Comparison of ENCODE assay signal across 26 cellular contexts in the genomic region with DNA sequence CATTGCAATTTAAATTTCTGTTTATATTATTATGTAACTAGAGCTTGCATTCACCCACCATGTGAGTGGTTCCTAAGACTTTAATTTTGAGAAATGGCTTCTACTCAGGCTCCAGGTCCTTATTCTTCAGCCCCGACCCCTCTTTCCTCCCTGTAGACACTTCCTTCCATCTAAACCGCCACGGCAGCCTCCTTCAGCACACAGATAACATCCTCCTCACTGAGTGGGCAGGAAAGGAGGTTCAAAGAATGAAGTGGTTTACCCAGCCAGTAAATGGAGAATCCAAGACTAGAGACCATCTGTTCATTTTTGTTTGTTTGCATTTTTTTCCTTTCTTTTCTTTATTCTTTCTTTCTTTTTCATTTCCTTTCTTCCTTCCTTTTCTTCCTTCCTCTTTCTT. TPM values are rescaled to one million over a fixed set of nuclear protein-coding genes. Genes with fewer than 3 reads are reported as not detected.
DNase-seq lines count a peak whose midpoint lies in the region; ATAC-seq and TF ChIP-seq lines count a peak whose summit lies in the region.
"Had no signal": no experiment of that assay in that cellular context is flagged by ENCODE, and none has a peak within 500 bp of the region (broad histone marks: within the 10 kb centered on the region; RNA-seq: fewer than 3 reads in every experiment).

No MANE protein-coding gene starts in this region.

- no peaks in the 10 kb centered on the region for H4K20me1 ChIP-seq in DND-41 (ENCODE audit: insufficient read depth, low read length)

- intact Hi-C loops in posterior cingulate gyrus (cut with DNase I): no loop called here

- H3K79me2 ChIP-seq in DND-41 (ENCODE audit: insufficient read depth, low read length): no peaks in the 10 kb centered on the region

- POLR2A ChIA-PET in naive thymus-derived CD8-positive, alpha-beta T cell (lab: Charles Lee): no interaction called here

- H3K27me3 Mint-ChIP-seq in activated T-cell treated with anti-CD3 and anti-CD28 coated beads, Interleukin-2, amount 50 U/mL, for 72 hours (ENCODE audit: low read depth): no peaks in the 10 kb centered on the region
- H3K27me3 Mint-ChIP-seq in naive thymus-derived CD8-positive, alpha-beta T cell: no peaks in the 10 kb centered on the region

- no peaks in the 10 kb centered on the region for H3K36me3 ChIP-seq in DND-41 (ENCODE audit: insufficient read depth, low read length)
- H3K36me3 ChIP-seq: MG63, SJSA1 had no signal

- no peak for ATAC-seq in activated T-cell treated with anti-CD3 and anti-CD28 coated beads, Interleukin-2, amount 50 U/mL, for 72 hours (replicated peaks in 1 of 2)
- ATAC-seq in DND-41 (ENCODE audit: insufficient read depth, low read depth): peak; percentile 89
- ATAC-seq in naive thymus-derived CD8-positive, alpha-beta T cell: peak; percentile 30 to 63
- ATAC-seq: A549 had no signal

- H3K9me3 Mint-ChIP-seq in activated T-cell treated with anti-CD3 and anti-CD28 coated beads, Interleukin-2, amount 50 U/mL, for 72 hours: peaks cover 0 to 3% of the 10 kb centered on the region in 2 donors
- peaks cover 0 to 9% (median 0%) of the 10 kb centered on the region in 9 donors for H3K9me3 Mint-ChIP-seq in naive thymus-derived CD8-positive, alpha-beta T cell
- H3K9me3 Mint-ChIP-seq: CD8-positive, alpha-beta memory T cell had no signal

- no peak for TF ChIP-seq CTCF in DND-41 (IDR thresholded peaks at IDR 0.05; ENCODE audit: borderline replicate concordance, extremely low read depth, low read length, poor library complexity, severe bottlenecking)

- H3K4me1 ChIP-seq in DND-41 (ENCODE audit: insufficient read depth, low read length): peaks cover 11% of the 10 kb centered on the region
- H3K4me1 ChIP-seq: A549, SJSA1 had no signal

- H3K27ac Mint-ChIP-seq in activated T-cell treated with anti-CD3 and anti-CD28 coated beads, Interleukin-2, amount 50 U/mL, for 72 hours: peak overlapping the region; percentile 13
- H3K27ac Mint-ChIP-seq in naive thymus-derived CD8-positive, alpha-beta T cell: peak overlapping the region in 2 of 10 donors; percentile 9 to 52
- H3K27ac Mint-ChIP-seq: CD14-positive monocyte; CD8-positive, alpha-beta memory T cell had no signal

- H3K27ac ChIP-seq in DND-41 (ENCODE audit: low read length): no peak overlapping the region
- H3K27ac ChIP-seq: A549, HL-60, PC-9, SJSA1 had no signal

- H3K36me3 Mint-ChIP-seq in activated T-cell treated with anti-CD3 and anti-CD28 coated beads, Interleukin-2, amount 50 U/mL, for 72 hours (ENCODE audit: insufficient read depth in 2 of 2): peaks cover 0 to 2% of the 10 kb centered on the region in 2 donors
- no peaks in the 10 kb centered on the region for H3K36me3 Mint-ChIP-seq in naive thymus-derived CD8-positive, alpha-beta T cell
- H3K36me3 Mint-ChIP-seq: CD14-positive monocyte; CD8-positive, alpha-beta memory T cell had no signal

- no peak overlapping the region for H3K9ac ChIP-seq in DND-41 (ENCODE audit: low read depth, low read length)

- DNase-seq in activated T-cell treated with anti-CD3 and anti-CD28 coated beads, Interleukin-2, amount 50 U/mL, for 72 hours: no peak
- DNase-seq in activated T-cell treated with anti-CD3 and anti-CD28 coated beads for 4 hours: no peak
- DNase-seq in DND-41: peak; percentile 42
- DNase-seq in KG1 (lab: John Stamatoyannopoulos, UW): peak; percentile 1
- peak in 2 of 10 donors; percentile 11 to 12 for DNase-seq in naive thymus-derived CD8-positive, alpha-beta T cell
- no peak for DNase-seq in hippocampal formation (lab: John Stamatoyannopoulos, UW)
- DNase-seq in posterior cingulate gyrus: no peak
- DNase-seq: AML-193; CD8-positive, alpha-beta memory T cell; DMS153; HCEC 1CT; MG63; NCI-H1105 treated with DMSO at 0.1 percent for 48 hours; NCI-H146; NCI-H1930; NCI-H2107; NCI-H446 treated with DMSO at 0.1 percent for 48 hours; NCI-H526; NCI-H82; PC-9; Right ventricle myocardium superior; RPMI8226 had no signal

- no peak overlapping the region for H3K4me3 ChIP-seq in DND-41 (ENCODE audit: low read depth in 1 of 2, low read length in 2 of 2)
- H3K4me3 ChIP-seq: A549, MG63, PC-9, SJSA1 had no signal

- H2AFZ ChIP-seq in DND-41 (ENCODE audit: low read depth, low read length): peak overlapping the region; percentile 8; the same call in 1 of the 2 replicates
- H2AFZ ChIP-seq: PC-9 had no signal

- H3K4me2 ChIP-seq in DND-41 (ENCODE audit: insufficient read depth, low read length): peak overlapping the region; percentile 0; the same call in 1 of the 2 replicates
- H3K4me2 ChIP-seq: A549, PC-9 had no signal

- H3K9me3 ChIP-seq in DND-41 (ENCODE audit: insufficient read depth, low read length, severe bottlenecking): no peaks in the 10 kb centered on the region
- H3K9me3 ChIP-seq: A549, MG63, SJSA1 had no signal

- peak overlapping the region; percentile 1 to 5 for H3K4me3 Mint-ChIP-seq in activated T-cell treated with anti-CD3 and anti-CD28 coated beads, Interleukin-2, amount 50 U/mL, for 72 hours
- H3K4me3 Mint-ChIP-seq in naive thymus-derived CD8-positive, alpha-beta T cell: peak overlapping the region in 1 of 10 donors; percentile 15
- H3K4me3 Mint-ChIP-seq: CD14-positive monocyte; CD8-positive, alpha-beta memory T cell had no signal

- peaks cover 14% of the 10 kb centered on the region for H3K4me1 Mint-ChIP-seq in activated T-cell treated with anti-CD3 and anti-CD28 coated beads, Interleukin-2, amount 50 U/mL, for 72 hours (ENCODE audit: low read depth)
- H3K4me1 Mint-ChIP-seq in naive thymus-derived CD8-positive, alpha-beta T cell: peaks cover 5 to 11% (median 8%) of the 10 kb centered on the region in 4 donors

- no peaks in the 10 kb centered on the region for H3K27me3 ChIP-seq in DND-41 (ENCODE audit: insufficient read depth, low read length, poor library complexity)
- H3K27me3 ChIP-seq: MG63, SJSA1 had no signal

RNA-seq across cellular contexts. Expression of gene SOD1, which starts 37.1 kb away (rescaled TPM):
- total RNA-seq in activated T-cell treated with anti-CD3 and anti-CD28 coated beads, Interleukin-2, amount 50 U/mL, for 72 hours: 100 to 1,000 TPM; 106 to 114 TPM
- total RNA-seq in naive thymus-derived CD8-positive, alpha-beta T cell: 100 to 1,000 TPM; 199 to 211 TPM
- 100 to 1,000 TPM; 566 to 661 (median 623) TPM for polyA plus RNA-seq in naive thymus-derived CD8-positive, alpha-beta T cell

Comparison
In these comparisons a context has a peak if more than half of its experiments do, and no peak if none do; other contexts are left out.
1. ATAC-seq: peak in DND-41 (single experiment) and naive thymus-derived CD8-positive, alpha-beta T cell (2 of 2); none in activated T-cell treated with anti-CD3 and anti-CD28 coated beads, Interleukin-2, amount 50 U/mL, for 72 hours (0 of 2).
2. DNase-seq: peak in DND-41 (single experiment) and KG1 (single experiment); none in activated T-cell treated with anti-CD3 and anti-CD28 coated beads, Interleukin-2, amount 50 U/mL, for 72 hours (0 of 2), activated T-cell treated with anti-CD3 and anti-CD28 coated beads for 4 hours (single experiment), hippocampal formation (0 of 2) and posterior cingulate gyrus (0 of 10).